Comparison of ENCODE assay signal across 11 cellular contexts in genomic region chr11:130212431-130212961, GRCh38. TPM values are rescaled to one million over a fixed set of nuclear protein-coding genes. Genes with fewer than 3 reads are reported as not detected.
A peak's percentile ranks its signal among the peaks of the same experiment; 100 is the strongest.
DNase-seq lines count a peak whose midpoint lies in the region; ATAC-seq and TF ChIP-seq lines count a peak whose summit lies in the region.
"Had no signal": no experiment of that assay in that cellular context is flagged by ENCODE, and none has a peak within 500 bp of the region (broad histone marks: within the 10 kb centered on the region; RNA-seq: fewer than 3 reads in every experiment).

No MANE protein-coding gene starts in this region.

- H3K4me3 ChIP-seq in OCI-LY7 (ENCODE audit: low read depth, low read length, poor library complexity, severe bottlenecking) (no peak overlapping the region), hepatocyte (no peak overlapping the region), stomach (no peak overlapping the region)

- WGBS in hepatocyte (ENCODE audit: low lambda C conversion rate, missing lambda C conversion rate), result 80% methylated on average over 11 of the region's 11 CpGs
- WGBS in stomach, 5 donors, result 60 to 78% (median 71%) methylated on average over 11 of the region's 11 CpGs

- no peak for TF ChIP-seq EP300 in stomach (IDR thresholded peaks at IDR 0.05)

- H3K36me3 ChIP-seq in OCI-LY7 (ENCODE audit: insufficient read depth, low read length) (peaks cover 64% of the 10 kb centered on the region), hepatocyte (replicated peaks; ENCODE audit: insufficient read depth, low read depth) (no peaks in the 10 kb centered on the region), stomach (peaks cover 0 to 38% (median 32%) of the 10 kb centered on the region in 4 donors)

- TF ChIP-seq POLR2A in stomach (IDR thresholded peaks at IDR 0.05), result no peak

- H3K4me2 ChIP-seq in OCI-LY7 (ENCODE audit: low read length) (no peak overlapping the region), hepatocyte (peak overlapping the region; percentile 72)

- no peak overlapping the region for H2AFZ ChIP-seq in OCI-LY7 (ENCODE audit: low read length)
- no peak overlapping the region for H2AFZ ChIP-seq in hepatocyte

- POLR2A ChIA-PET in OCI-LY7 (lab: Charles Lee), result interaction anchor here (1.0 kb wide), 1 partner anchor 51 kb away, joined by 4 read pairs; no protein-coding TSS in a partner anchor

- intact Hi-C loops in OCI-LY7 (cut with micrococcal nuclease; ENCODE audit: unreplicated experiment) (loop anchor here (2.0 to 5.0 kb wide), 3 partner anchors 100 to 650 kb away; partner anchors contain the start of gene ZBTB44), stomach (cut with DNase I; ENCODE audit: low total_unique reads) (loop anchor here (10.0 kb wide), 1 partner anchor 652 kb away; no protein-coding TSS in a partner anchor)

- no peaks in the 10 kb centered on the region for H3K9me2 ChIP-seq in OCI-LY7 (ENCODE audit: insufficient read depth, low read length)
- H3K9me2 ChIP-seq in hepatocyte (replicated peaks; ENCODE audit: insufficient read depth), result no peaks in the 10 kb centered on the region

- H3K79me2 ChIP-seq in OCI-LY7 (ENCODE audit: insufficient read depth, low read depth, low read length) (no peaks in the 10 kb centered on the region), hepatocyte (no peaks in the 10 kb centered on the region)

- ATAC-seq in HG02798 (IDR thresholded peaks at IDR 0.05; ENCODE audit: poor library complexity, unreplicated experiment) (no peak), HG03378 (IDR thresholded peaks at IDR 0.05; ENCODE audit: unreplicated experiment) (no peak)

- H3K27me3 ChIP-seq in hepatocyte (no peaks in the 10 kb centered on the region), stomach (peaks cover 0 to 4% (median 0%) of the 10 kb centered on the region in 3 donors)

- no peaks in the 10 kb centered on the region for H4K20me1 ChIP-seq in OCI-LY7 (ENCODE audit: insufficient read depth, low read length)
- H4K20me1 ChIP-seq in hepatocyte (ENCODE audit: insufficient read depth, poor library complexity, severe bottlenecking), result no peaks in the 10 kb centered on the region

- peak; percentile 58 for DNase-seq in activated CD8-positive, alpha-beta memory T cell treated with anti-CD3 and anti-CD28 coated beads for 24 hours
- no peak for DNase-seq in activated CD8-positive, alpha-beta memory T cell treated with anti-CD3 and anti-CD28 coated beads, Interleukin-2, amount 50 U/mL, for 4 hours
- DNase-seq in OCI-LY7 (ENCODE audit: low spot score) (no peak), hepatocyte (ENCODE audit: low spot score) (no peak), stomach (peak; percentile 22), NCI-H1930 (lab: John Stamatoyannopoulos, UW) (no peak)
- DNase-seq: NCI-H1417 treated with DMSO at 0.1 percent for 48 hours had no signal

- TF ChIP-seq CTCF in OCI-LY7 (conservative IDR thresholded peaks at IDR 0.05; ENCODE audit: low read length), result no peak
- no peak for TF ChIP-seq CTCF in hepatocyte (IDR thresholded peaks at IDR 0.05; ENCODE audit: poor library complexity)
- TF ChIP-seq CTCF in stomach (IDR thresholded peaks at IDR 0.05), result no peak

- H3K27ac ChIP-seq in OCI-LY7 (ENCODE audit: low read depth, low read length, poor library complexity, severe bottlenecking) (peak overlapping the region; percentile 3), hepatocyte (no peak overlapping the region), stomach (peak overlapping the region in 1 of 5 donors; percentile 52)

- CTCF ChIA-PET in OCI-LY7 (lab: Charles Lee; ENCODE audit: unreplicated experiment), result interaction anchor here (0.6 to 0.8 kb wide), 2 partner anchors 156 to 358 kb away, joined by 3 to 4 read pairs; no protein-coding TSS in a partner anchor

- H3K4me1 ChIP-seq in OCI-LY7 (ENCODE audit: insufficient read depth, low read length, poor library complexity, severe bottlenecking) (peaks cover 9% of the 10 kb centered on the region), hepatocyte (ENCODE audit: insufficient read depth) (peaks cover 3% of the 10 kb centered on the region), stomach (peaks cover 8 to 16% (median 9%) of the 10 kb centered on the region in 4 donors)

- H3K9me3 ChIP-seq in OCI-LY7 (ENCODE audit: low read length) (no peaks in the 10 kb centered on the region), hepatocyte (ENCODE audit: low read depth) (no peaks in the 10 kb centered on the region), stomach (no peaks in the 10 kb centered on the region)

- no TSS peak for BruUV-seq in OCI-LY7 (replicated peaks; lab: Mats Ljungman, UMichigan)

RNA-seq across cellular contexts. Expression of gene ST14, which starts 52.9 kb away (rescaled TPM):
- total RNA-seq in OCI-LY7 (2014; rRNA removed; shearing (Covaris generic)), result 110 and 135 TPM in 2 replicates
- 98.0 and 109 TPM in 2 replicates for total RNA-seq in OCI-LY7 (2022)
- 80.8 and 85.2 TPM in 2 replicates for total RNA-seq in hepatocyte
- polyA plus RNA-seq in hepatocyte, result 81.4 and 93.3 TPM in 2 replicates
- total RNA-seq in stomach, result 100 to 1,000 TPM in 2 of 5 donors, 10 to 100 TPM in 3; 43.9 to 380 (median 62.5) TPM
- polyA plus RNA-seq in stomach, result 10 to 100 TPM; 12.4 to 48.6 (median 48.3) TPM
- total RNA-seq: A172; activated T-helper 1 cell treated with anti-CD3 and anti-CD28 coated beads, Interleukin-12 subunit alpha, Interleukin-12 subunit beta, Interleukin-2, Interleukin-4 antibody, amounts not matched to agents 30 ng/mL and 10 ng/mL and 1 ng/mL, durations not matched to agents 14 hours and 24 hours and 36 hours had no signal

Comparison
In these comparisons a context has a peak if more than half of its experiments do, and no peak if none do; other contexts are left out.
1. DNase-seq: peak in activated CD8-positive, alpha-beta memory T cell treated with anti-CD3 and anti-CD28 coated beads for 24 hours (single experiment) and stomach (single experiment); none in activated CD8-positive, alpha-beta memory T cell treated with anti-CD3 and anti-CD28 coated beads, Interleukin-2, amount 50 U/mL, for 4 hours (single experiment), OCI-LY7 (single experiment), hepatocyte (single experiment) and NCI-H1930 (0 of 2).